Comparison of ENCODE assay signal across 26 cellular contexts in the genomic region with DNA sequence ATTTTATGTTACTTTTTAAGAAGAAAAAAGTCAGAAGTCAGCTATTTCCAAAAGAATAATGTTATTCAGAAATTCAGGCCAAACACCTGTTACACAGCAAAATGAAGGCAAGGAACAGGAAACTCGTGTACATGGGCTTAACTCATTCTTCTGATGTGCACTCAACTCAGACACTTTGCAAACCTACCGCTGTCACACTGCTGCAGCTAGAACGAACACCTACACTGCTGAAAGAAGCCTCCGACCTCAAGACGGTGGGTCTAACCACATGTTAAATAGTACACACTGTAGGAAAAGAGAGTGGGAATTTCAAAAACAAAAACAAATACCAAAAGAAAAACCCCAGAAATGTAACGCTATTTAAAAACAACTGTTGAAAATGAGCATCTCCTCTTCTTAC.
"Had no signal": no experiment of that assay in that cellular context is flagged by ENCODE, and none has a peak within 500 bp of the region (broad histone marks: within the 10 kb centered on the region; RNA-seq: fewer than 3 reads in every experiment).

No MANE protein-coding gene starts in this region.

- H3K36me3 ChIP-seq: colonic mucosa, esophagus squamous epithelium, gastrocnemius medialis, heart right ventricle, lower lobe of right lung had no signal

- H3K4me1 Mint-ChIP-seq: endodermal cell, naive B cell had no signal

- H3K9me3 ChIP-seq: colonic mucosa, gastrocnemius medialis had no signal

- H3K27ac Mint-ChIP-seq: dendritic cell treated with granulocyte-macrophage colony-stimulating factor and Interleukin-4, amounts not matched to agents 40 ng/mL and 50 ng/mL, for 4 days; effector memory CD8-positive, alpha-beta T cell; endodermal cell; mesothelial cell of epicardium; naive B cell had no signal

- DNase-seq: colonic mucosa; cortex of kidney; effector CD8-positive, alpha-beta T cell; effector memory CD8-positive, alpha-beta T cell; endodermal cell; erythroblast; esophagus squamous epithelium; foreskin fibroblast; foreskin melanocyte; gastrocnemius medialis; glutamatergic neuron; head of caudate nucleus; heart right ventricle; hippocampal formation; islet precursor cell; kidney; kidney glomerular epithelial cell; left colon; left ventricle myocardium inferior; lower lobe of right lung; mesenchymal stem cell; mucosa of descending colon; naive B cell had no signal

- H3K27me3 ChIP-seq: colonic mucosa, esophagus squamous epithelium, gastrocnemius medialis, heart right ventricle had no signal

- H3K27ac ChIP-seq: colonic mucosa, epithelial cell of prostate, esophagus squamous epithelium, gastrocnemius medialis, heart right ventricle, left ventricle myocardium inferior, lower lobe of right lung had no signal

- H3K4me1 ChIP-seq: colonic mucosa, esophagus squamous epithelium, gastrocnemius medialis, heart right ventricle, left ventricle myocardium inferior, lower lobe of right lung had no signal

- H3K36me3 Mint-ChIP-seq: naive B cell had no signal

- H3K27me3 Mint-ChIP-seq: dendritic cell treated with granulocyte-macrophage colony-stimulating factor and Interleukin-4, amounts not matched to agents 40 ng/mL and 50 ng/mL, for 4 days; effector memory CD8-positive, alpha-beta T cell; naive B cell had no signal

- H3K4me3 ChIP-seq: colonic mucosa, esophagus squamous epithelium, gastrocnemius medialis, heart right ventricle, left ventricle myocardium inferior, lower lobe of right lung, mucosa of descending colon had no signal

- H3K4me3 Mint-ChIP-seq: dendritic cell treated with granulocyte-macrophage colony-stimulating factor and Interleukin-4, amounts not matched to agents 40 ng/mL and 50 ng/mL, for 4 days; effector memory CD8-positive, alpha-beta T cell; endodermal cell; mesothelial cell of epicardium; naive B cell had no signal
